ENCODE assay signal across 12 cellular contexts in the genomic region with DNA sequence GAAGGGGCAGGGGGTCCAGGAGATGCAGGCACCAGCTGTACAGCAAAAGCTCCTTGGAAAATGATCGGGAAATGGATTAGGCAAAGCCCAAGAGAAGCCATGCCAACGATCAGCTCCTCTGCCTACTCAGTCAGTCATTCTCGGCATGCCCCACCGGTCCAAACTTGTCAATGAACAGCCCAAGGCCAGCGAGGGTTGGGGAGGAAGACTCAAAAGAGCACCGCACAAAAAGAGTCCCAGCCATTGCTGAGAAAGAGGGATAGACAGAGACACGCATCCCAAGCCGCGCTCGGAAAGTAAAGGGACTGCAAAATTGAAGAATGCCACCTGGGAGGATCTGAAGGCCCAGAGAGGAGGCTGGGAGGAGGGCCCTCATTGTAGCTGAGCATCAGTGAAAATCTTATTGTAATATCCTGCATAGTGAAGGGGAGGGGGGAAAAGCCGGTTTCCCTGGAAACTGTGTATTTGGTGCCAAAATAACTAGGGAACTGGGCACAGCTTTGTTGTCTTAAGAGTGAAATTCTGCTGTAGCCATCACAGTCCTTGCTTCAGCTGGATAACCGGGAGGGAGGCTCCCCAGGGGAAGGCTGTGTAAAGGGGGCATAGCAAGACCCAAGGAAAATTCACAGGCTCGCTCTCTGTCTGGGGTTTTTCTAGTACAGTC. TPM values are rescaled to one million over a fixed set of nuclear protein-coding genes. Genes with fewer than 3 reads are reported as not detected.
DNase-seq lines count a peak whose midpoint lies in the region; ATAC-seq and TF ChIP-seq lines count a peak whose summit lies in the region.
"Had no signal": no experiment of that assay in that cellular context is flagged by ENCODE, and none has a peak within 500 bp of the region (broad histone marks: within the 10 kb centered on the region; RNA-seq: fewer than 3 reads in every experiment).

No MANE protein-coding gene starts in this region.

- no peak for ATAC-seq in stimulated activated memory B cell treated with anti-CD40 and anti-IgM and Interleukin-4, amounts not matched to agents 10 μg/mL and 1 μg/mL and 100 μg/mL, for 72 hours
- ATAC-seq in GM19397 (IDR thresholded peaks at IDR 0.05; ENCODE audit: unreplicated experiment), result no peak
- ATAC-seq: activated naive CD4-positive, alpha-beta T cell treated with anti-CD3 and anti-CD28 coated beads, Interleukin-2, amount 50 U/mL, for 72 hours had no signal

- H3K36me3 Mint-ChIP-seq in stimulated activated memory B cell treated with anti-CD40 and anti-IgM and Interleukin-4, amounts not matched to agents 10 μg/mL and 1 μg/mL and 100 μg/mL, for 72 hours, result peaks cover 35% of the 10 kb centered on the region

- H3K9me2 ChIP-seq in GM23248 (ENCODE audit: insufficient read depth) (no peaks in the 10 kb centered on the region), hepatocyte (replicated peaks; ENCODE audit: insufficient read depth) (no peaks in the 10 kb centered on the region)

- H3K4me3 ChIP-seq in GM23248, result peak overlapping the region; percentile 36; the same call in 1 of the 2 replicates
- peak overlapping the region; percentile 10 for H3K4me3 ChIP-seq in adipocyte (ENCODE audit: low read length)
- no peak overlapping the region for H3K4me3 ChIP-seq in hepatocyte

- peak overlapping the region; percentile 88 for H3K9ac ChIP-seq in GM23248
- peak overlapping the region; percentile 55 for H3K9ac ChIP-seq in adipocyte (ENCODE audit: low read length)

- no peaks in the 10 kb centered on the region for H3K9me3 Mint-ChIP-seq in stimulated activated memory B cell treated with anti-CD40 and anti-IgM and Interleukin-4, amounts not matched to agents 10 μg/mL and 1 μg/mL and 100 μg/mL, for 72 hours
- H3K9me3 Mint-ChIP-seq: activated CD4-positive, alpha-beta T cell treated with anti-CD3 and anti-CD28 coated beads, Interleukin-2, amount 10 ng/mL, durations not matched to agents 24 days and 14 days; activated naive CD4-positive, alpha-beta T cell treated with anti-CD3 and anti-CD28 coated beads, Interleukin-2, amount 50 U/mL, for 72 hours had no signal

- H3K27me3 Mint-ChIP-seq in stimulated activated memory B cell treated with anti-CD40 and anti-IgM and Interleukin-4, amounts not matched to agents 10 μg/mL and 1 μg/mL and 100 μg/mL, for 72 hours, result no peaks in the 10 kb centered on the region
- H3K27me3 Mint-ChIP-seq: activated CD4-positive, alpha-beta T cell treated with anti-CD3 and anti-CD28 coated beads, Interleukin-2, amount 10 ng/mL, durations not matched to agents 24 days and 14 days had no signal

- WGBS in GM23248 (ENCODE audit: low coverage in 1 of 2, low lambda C conversion rate in 2 of 2, missing lambda C conversion rate in 2 of 2), 2 experiments, result 91% methylated on average over 13 of the region's 13 CpGs
- WGBS in hepatocyte (ENCODE audit: low lambda C conversion rate, missing lambda C conversion rate), result 88% methylated on average over 13 of the region's 13 CpGs

- in situ Hi-C loops in GM23248 (cut with MboI), result no loop called here

- H3K9me3 ChIP-seq in GM23248 (ENCODE audit: low read depth) (no peaks in the 10 kb centered on the region), adipocyte (ENCODE audit: control insufficient read depth, low read length) (no peaks in the 10 kb centered on the region), hepatocyte (ENCODE audit: low read depth) (no peaks in the 10 kb centered on the region)

- H3K4me3 Mint-ChIP-seq in stimulated activated memory B cell treated with anti-CD40 and anti-IgM and Interleukin-4, amounts not matched to agents 10 μg/mL and 1 μg/mL and 100 μg/mL, for 72 hours, result no peak overlapping the region
- H3K4me3 Mint-ChIP-seq: activated CD4-positive, alpha-beta T cell treated with anti-CD3 and anti-CD28 coated beads, Interleukin-2, amount 10 ng/mL, durations not matched to agents 24 days and 14 days had no signal

- no peaks in the 10 kb centered on the region for H3K79me2 ChIP-seq in GM23248 (ENCODE audit: insufficient read depth)
- H3K79me2 ChIP-seq in hepatocyte, result no peaks in the 10 kb centered on the region

- peaks cover 26% of the 10 kb centered on the region for H3K4me1 Mint-ChIP-seq in stimulated activated memory B cell treated with anti-CD40 and anti-IgM and Interleukin-4, amounts not matched to agents 10 μg/mL and 1 μg/mL and 100 μg/mL, for 72 hours

- no peaks in the 10 kb centered on the region for H3K27me3 ChIP-seq in GM23248 (replicated peaks; ENCODE audit: insufficient read depth)
- H3K27me3 ChIP-seq in adipocyte (replicated peaks; ENCODE audit: control insufficient read depth, insufficient read depth, low read length), result no peaks in the 10 kb centered on the region
- H3K27me3 ChIP-seq in hepatocyte, result no peaks in the 10 kb centered on the region

- H3K4me2 ChIP-seq in GM23248 (ENCODE audit: unreplicated experiment) (peak overlapping the region; percentile 63), hepatocyte (peak overlapping the region; percentile 7)

- H4K20me1 ChIP-seq in GM23248 (ENCODE audit: insufficient read depth) (no peaks in the 10 kb centered on the region), hepatocyte (ENCODE audit: insufficient read depth, poor library complexity, severe bottlenecking) (no peaks in the 10 kb centered on the region)

- H3K27ac Mint-ChIP-seq in stimulated activated memory B cell treated with anti-CD40 and anti-IgM and Interleukin-4, amounts not matched to agents 10 μg/mL and 1 μg/mL and 100 μg/mL, for 72 hours, result peak overlapping the region; percentile 70
- H3K27ac Mint-ChIP-seq: activated CD4-positive, alpha-beta T cell treated with anti-CD3 and anti-CD28 coated beads, Interleukin-2, amount 10 ng/mL, durations not matched to agents 24 days and 14 days had no signal

- H3K36me3 ChIP-seq in GM23248 (ENCODE audit: low read depth), result no peaks in the 10 kb centered on the region
- H3K36me3 ChIP-seq in adipocyte (ENCODE audit: control insufficient read depth, insufficient read depth, low read length, severe bottlenecking), result peaks cover 12% of the 10 kb centered on the region
- H3K36me3 ChIP-seq in hepatocyte (replicated peaks; ENCODE audit: insufficient read depth, low read depth), result no peaks in the 10 kb centered on the region

- H2AFZ ChIP-seq in GM23248 (peak overlapping the region; percentile 85), hepatocyte (no peak overlapping the region)

- no peak for TF ChIP-seq CTCF in hepatocyte (IDR thresholded peaks at IDR 0.05; ENCODE audit: poor library complexity)

- peaks cover 22% of the 10 kb centered on the region for H3F3A ChIP-seq in GM23248 (ENCODE audit: insufficient read depth)

- H3K4me1 ChIP-seq in GM23248 (ENCODE audit: insufficient read depth), result peaks cover 26% of the 10 kb centered on the region
- H3K4me1 ChIP-seq in adipocyte (ENCODE audit: control insufficient read depth, insufficient read depth, low read length), result peaks cover 28% of the 10 kb centered on the region
- peaks cover 21% of the 10 kb centered on the region for H3K4me1 ChIP-seq in hepatocyte (ENCODE audit: insufficient read depth)

- DNase-seq in GM23248 (peak; percentile 18), adipocyte (ENCODE audit: low read depth) (no peak), hepatocyte (ENCODE audit: low spot score) (no peak), inferior parietal cortex (ENCODE audit: extremely low spot score) (no peak), NCI-H2227 treated with DMSO at 0.1 percent for 48 hours (lab: John Stamatoyannopoulos, UW) (no peak), NCI-H1930 (lab: John Stamatoyannopoulos, UW) (no peak)
- DNase-seq: activated CD4-positive, alpha-beta T cell treated with anti-CD3 and anti-CD28 coated beads, Interleukin-2, amount 10 ng/mL, durations not matched to agents 24 days and 14 days; left cardiac atrium; NCI-H2171 treated with DMSO at 0.1 percent for 48 hours had no signal

- H3K27ac ChIP-seq in GM23248, result peak overlapping the region; percentile 96
- H3K27ac ChIP-seq in hepatocyte, result no peak overlapping the region

RNA-seq across cellular contexts. Expression of a gene that starts 4.7 kb away (rescaled TPM):
- total RNA-seq in GM23248 (2014; rRNA removed; shearing (Covaris generic)), result 20.1 and 26.3 TPM in 2 replicates
- polyA plus RNA-seq in GM23248 (2016; fragmentation: Nextera tagmentation; extraction: Ambion mirVana) (8.2 and 10.6 TPM in 2 replicates), hepatocyte (13.6 and 18.9 TPM in 2 replicates)
- total RNA-seq in hepatocyte, result 18.8 and 22.7 TPM in 2 replicates

RNA-seq across cellular contexts. Expression of a gene that starts 50.2 kb away (rescaled TPM):
- 4.9 and 7.6 TPM in 2 replicates for total RNA-seq in GM23248 (2014; rRNA removed; shearing (Covaris generic))
- polyA plus RNA-seq in GM23248 (2016; fragmentation: Nextera tagmentation; extraction: Ambion mirVana), result 14.2 and 16.1 TPM in 2 replicates
- 15.0 and 16.2 TPM in 2 replicates for total RNA-seq in hepatocyte
- polyA plus RNA-seq in hepatocyte, result 30.9 and 39.1 TPM in 2 replicates
